Comparison of ENCODE assay signal across 7 cellular contexts in genomic region chr20:36236786-36237121, GRCh38. TPM values are rescaled to one million over a fixed set of nuclear protein-coding genes. Genes with fewer than 3 reads are reported as not detected.
DNase-seq lines count a peak whose midpoint lies in the region; FAIRE-seq and TF ChIP-seq lines count a peak whose summit lies in the region.

No MANE protein-coding gene starts in this region.

- no peaks in the 10 kb centered on the region for H3K9me3 ChIP-seq in keratinocyte (ENCODE audit: control insufficient read depth, low read depth, low read length)
- H3K9me3 ChIP-seq in suprapubic skin = no peaks in the 10 kb centered on the region

- no peak for TF ChIP-seq POLR2A in suprapubic skin (IDR thresholded peaks at IDR 0.05)

- peaks cover 54% of the 10 kb centered on the region for H3K79me2 ChIP-seq in keratinocyte (ENCODE audit: control insufficient read depth, insufficient read depth, low read length)

- peak overlapping the region; percentile 81 for H3K4me2 ChIP-seq in keratinocyte (ENCODE audit: control insufficient read depth, extremely low read depth, insufficient read depth, low read depth, low read length)

- H3K4me3 Mint-ChIP-seq in activated naive CD8-positive, alpha-beta T cell treated with anti-CD3 and anti-CD28 coated beads for 36 hours = peak overlapping the region; percentile 90

- H3K27ac ChIP-seq in HL-60 (replicated peaks) (peak overlapping the region; percentile 79), keratinocyte (ENCODE audit: control insufficient read depth, insufficient read depth, low read length) (peak overlapping the region; percentile 84), suprapubic skin (peak overlapping the region; percentile 85)

- H3K4me1 ChIP-seq in keratinocyte (ENCODE audit: control insufficient read depth, extremely low read depth, insufficient read depth, low read length) (peaks cover 14% of the 10 kb centered on the region), suprapubic skin (peaks cover 22% of the 10 kb centered on the region)

- H3K36me3 ChIP-seq in keratinocyte (ENCODE audit: control insufficient read depth in 2 of 2, extremely low read depth in 1 of 2, insufficient read depth in 2 of 2, low read length in 2 of 2) (peaks cover 7 to 10% of the 10 kb centered on the region in 2 experiments), suprapubic skin (peaks cover 22% of the 10 kb centered on the region)

- FAIRE-seq in keratinocyte (lab: Jason Lieb, UNC) = no peak

- H3K4me3 ChIP-seq in HL-60 (replicated peaks; ENCODE audit: insufficient read depth, low read length) = peak overlapping the region; percentile 76
- H3K4me3 ChIP-seq in keratinocyte (ENCODE audit: control insufficient read depth in 2 of 3, extremely low read depth in 1 of 3, insufficient read depth in 2 of 3, low read depth in 1 of 3, low read length in 3 of 3) = peak overlapping the region; percentile 81 to 93 (median 85)
- peak overlapping the region; percentile 82 for H3K4me3 ChIP-seq in suprapubic skin

- H2AFZ ChIP-seq in keratinocyte (ENCODE audit: control insufficient read depth, low read length) = peak overlapping the region; percentile 88

- H3K4me1 Mint-ChIP-seq in activated naive CD8-positive, alpha-beta T cell treated with anti-CD3 and anti-CD28 coated beads for 36 hours = peaks cover 33% of the 10 kb centered on the region

- DNase-seq in HL-60 (ENCODE audit: low read depth in 1 of 2, low spot score in 1 of 2) (no peak), keratinocyte (ENCODE audit: low read depth, low spot score) (no peak), suprapubic skin (ENCODE audit: low spot score in 2 of 2) (no peak), NCI-H2081 (lab: John Stamatoyannopoulos, UW) (no peak), NCI-H1436 treated with DMSO at 0.1 percent for 48 hours (lab: John Stamatoyannopoulos, UW) (no peak)
- no peak for DNase-seq in activated naive CD8-positive, alpha-beta T cell treated with anti-CD3 and anti-CD28 coated beads for 36 hours
- DNase-seq in activated effector memory CD4-positive, alpha-beta T cell treated with Interleukin-2 at 50 U/mL for 16 hours = no peak

- H3K36me3 Mint-ChIP-seq in activated naive CD8-positive, alpha-beta T cell treated with anti-CD3 and anti-CD28 coated beads for 36 hours = peaks cover 13% of the 10 kb centered on the region

- H3K9me3 Mint-ChIP-seq in activated naive CD8-positive, alpha-beta T cell treated with anti-CD3 and anti-CD28 coated beads for 36 hours = no peaks in the 10 kb centered on the region

- peaks cover 2% of the 10 kb centered on the region for H4K20me1 ChIP-seq in keratinocyte (ENCODE audit: control insufficient read depth, extremely low read depth, insufficient read depth, low read length)

- H3K27me3 ChIP-seq in HL-60 (ENCODE audit: insufficient read depth, poor library complexity, severe bottlenecking) = no peaks in the 10 kb centered on the region
- H3K27me3 ChIP-seq in keratinocyte (ENCODE audit: control insufficient read depth, extremely low read depth, insufficient read depth, low read length) = no peaks in the 10 kb centered on the region
- no peaks in the 10 kb centered on the region for H3K27me3 ChIP-seq in suprapubic skin

- H3K9ac ChIP-seq in keratinocyte (ENCODE audit: control insufficient read depth, extremely low read depth, insufficient read depth, low read length) = peak overlapping the region; percentile 95

- no peak for TF ChIP-seq EP300 in suprapubic skin (IDR thresholded peaks at IDR 0.05)

- H3K27me3 Mint-ChIP-seq in activated naive CD8-positive, alpha-beta T cell treated with anti-CD3 and anti-CD28 coated beads for 36 hours = no peaks in the 10 kb centered on the region

- dilution Hi-C loops in keratinocyte (cut with MboI; ENCODE audit: extremely low pct_ligation_motif_present, low sequenced_read_pairs) = no loop called here

- H3K9me1 ChIP-seq in keratinocyte (ENCODE audit: control insufficient read depth, extremely low read depth, insufficient read depth, low read length) = peaks cover 2% of the 10 kb centered on the region

- 0% methylated on average over 6 of the region's 6 CpGs for WGBS in suprapubic skin

- peak overlapping the region; percentile 91 for H3K27ac Mint-ChIP-seq in activated naive CD8-positive, alpha-beta T cell treated with anti-CD3 and anti-CD28 coated beads for 36 hours

- TF ChIP-seq CTCF in HL-60 (IDR thresholded peaks at IDR 0.05; ENCODE audit: insufficient read depth, low read length) (no peak), keratinocyte (optimal IDR thresholded peaks at IDR 0.05 in 1 of 3, IDR thresholded peaks at IDR 0.05 in 1 of 3, conservative IDR thresholded peaks at IDR 0.05 in 1 of 3; ENCODE audit: extremely low read depth in 1 of 3, insufficient read depth in 2 of 3, low read length in 3 of 3) (no peak), suprapubic skin (IDR thresholded peaks at IDR 0.05) (no peak)

RNA-seq across cellular contexts. Expression of gene AAR2, which starts 0.5 kb away (rescaled TPM):
- 10 to 100 TPM; 30.0 to 30.5 TPM for total RNA-seq in activated naive CD8-positive, alpha-beta T cell treated with anti-CD3 and anti-CD28 coated beads for 36 hours
- 20.1 to 29.5 TPM (median 27.1 TPM) in 3 replicates for polyA plus RNA-seq in keratinocyte
- polyA plus RNA-seq in keratinocyte (2011; ENCODE audit: low read depth) = 2.7 TPM
- 19.6 and 21.1 TPM in 2 replicates for polyA plus RNA-seq in keratinocyte (2011; cell fraction: cytosol; rRNA removed)
- polyA plus RNA-seq in keratinocyte (2011; cell fraction: nucleus; rRNA removed) = 24.1 and 29.1 TPM in 2 replicates
- polyA plus RNA-seq in keratinocyte (2012; ENCODE audit: low replicate concordance) = 21.9 and 23.1 TPM in 2 replicates
- 25.2 to 41.1 TPM (median 31.4 TPM) in 3 replicates for polyA minus RNA-seq in keratinocyte
- polyA minus RNA-seq in keratinocyte (2011; cell fraction: cytosol; rRNA and poly(A)+ RNA removed) = 20.1 TPM
- polyA minus RNA-seq in keratinocyte (2011; cell fraction: nucleus; rRNA and poly(A)+ RNA removed) = 18.6 and 22.6 TPM in 2 replicates
- total RNA-seq in suprapubic skin = 10 to 100 TPM; 34.4 to 54.6 (median 43.8) TPM
